ENCODE assay signal across 8 cellular contexts in the genomic region with DNA sequence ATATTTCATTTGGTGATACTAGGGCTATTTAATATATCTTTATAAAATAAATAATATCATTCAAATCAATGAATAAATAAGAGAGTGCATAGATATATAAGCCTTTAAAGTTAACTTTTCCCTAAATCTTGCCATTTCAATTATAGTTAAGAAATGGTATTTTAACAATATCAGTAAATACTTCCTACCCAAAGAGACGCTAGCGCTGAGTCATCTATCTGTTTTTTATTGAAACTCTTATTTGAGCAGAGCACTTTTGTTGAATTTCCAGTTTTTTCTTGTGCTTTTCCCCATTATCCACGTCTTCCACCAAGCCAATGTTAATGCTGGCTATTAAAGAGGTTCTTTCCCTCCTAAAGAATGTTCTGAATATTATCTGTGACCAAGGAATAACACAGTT.
"Had no signal": no experiment of that assay in that cellular context is flagged by ENCODE, and none has a peak within 500 bp of the region (broad histone marks: within the 10 kb centered on the region; RNA-seq: fewer than 3 reads in every experiment).

No MANE protein-coding gene starts in this region.

- H3K36me3 ChIP-seq: HAP-1 had no signal

- DNase-seq: GM23248, GOT3, H7, HFFc6 had no signal

- FAIRE-seq: HepG2 had no signal

- H3K27ac ChIP-seq: GM23248, HL-60 had no signal

- H3K4me3 ChIP-seq: GM23248, HAP-1 had no signal

- ATAC-seq: HCT116, HepG2 had no signal

- H2AFZ ChIP-seq: GM23248 had no signal

- H3K9me3 ChIP-seq: HAP-1 had no signal

- H3K9ac ChIP-seq: GM23248 had no signal
